In the genomic region with DNA sequence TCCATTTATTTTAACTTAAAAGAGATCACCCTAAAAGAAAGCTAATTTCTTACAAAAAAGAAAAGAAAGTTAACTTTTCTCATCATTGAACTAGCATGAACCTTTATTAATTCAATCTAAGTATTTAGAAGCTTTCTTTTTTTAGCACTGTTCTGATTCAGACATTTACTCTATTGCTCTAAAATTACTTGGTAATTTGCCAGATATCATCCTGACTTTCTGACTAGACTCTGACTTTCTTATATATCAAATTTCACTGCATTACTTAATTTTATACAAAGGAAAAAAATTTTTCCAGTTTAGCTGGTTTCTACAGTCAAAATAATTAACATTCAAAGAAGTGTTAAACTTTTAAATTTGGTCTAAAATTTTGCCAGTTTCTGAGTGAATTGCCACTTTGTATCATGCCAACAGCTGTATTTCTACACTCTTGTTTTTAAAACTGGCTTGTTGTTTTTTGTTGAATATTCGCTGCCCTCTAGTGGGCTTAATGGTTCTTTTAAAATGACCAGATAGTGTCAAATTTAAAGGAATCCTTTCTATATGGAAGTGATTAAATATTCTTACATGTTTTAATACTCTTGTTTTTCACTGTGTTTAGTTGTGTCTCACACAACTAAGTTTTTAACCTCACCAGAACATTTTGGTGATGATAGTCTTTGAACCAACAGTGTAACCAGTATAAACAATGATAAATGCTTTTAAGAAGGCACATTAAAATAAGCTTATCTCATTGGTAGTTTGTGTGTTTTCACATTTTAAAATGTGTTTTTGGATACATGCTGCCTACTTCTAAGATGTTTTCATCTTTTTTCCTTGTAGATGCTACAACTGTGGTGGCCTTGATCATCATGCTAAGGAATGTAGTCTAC, we compare ENCODE assay signal across 8 cellular contexts.
DNase-seq lines count a peak whose midpoint lies in the region; ATAC-seq and TF ChIP-seq lines count a peak whose summit lies in the region.

No MANE protein-coding gene starts in this region.

- peak; percentile 48 for DNase-seq in Ammon's horn (ENCODE audit: low spot score)
- DNase-seq in NCI-H524 (lab: John Stamatoyannopoulos, UW), result peak; percentile 31 to 69
- DNase-seq in dedifferentiated amniotic fluid mesenchymal stem cell (ENCODE audit: extremely low spot score), result peak; percentile 73
- DNase-seq in omental fat pad (ENCODE audit: low spot score), result no peak
- DNase-seq in cortex of kidney (lab: John Stamatoyannopoulos, UW), result no peak
- DNase-seq in iPS-NIHi11 (ENCODE audit: low spot score), result no peak
- DNase-seq in HEK293T (ENCODE audit: extremely low spot score), result no peak

- ATAC-seq in GM19463 (IDR thresholded peaks at IDR 0.05; ENCODE audit: unreplicated experiment) (peak; percentile 48), omental fat pad (ENCODE audit: low FRiP score) (peak; percentile 71)

- POLR2A ChIA-PET in HEK293T (lab: Yijun Ruan, JAX), result interaction anchor here (1.4 to 1.6 kb wide), 2 partner anchors 120 to 121 kb away, joined by 3 to 4 read pairs; no protein-coding TSS in a partner anchor

- CTCF ChIA-PET in HEK293T (lab: Yijun Ruan, JAX), result interaction anchor here (0.5 to 1.6 kb wide), 9 partner anchors 10 to 1906 kb away, joined by 3 to 6 read pairs (median 3); no protein-coding TSS in a partner anchor

- TF ChIP-seq CTCF in omental fat pad (IDR thresholded peaks at IDR 0.05), result no peak

TF ChIP-seq in HEK293T, 16 proteins besides CTCF, POLR2A, EP300 and RAD21:
- TF ChIP-seq L3MBTL2 (conservative IDR thresholded peaks at IDR 0.05), result no peak
- no peak for TF ChIP-seq FOXA1 (IDR thresholded peaks at IDR 0.05)
- no peak for TF ChIP-seq FOXM1 (IDR thresholded peaks at IDR 0.05; ENCODE audit: borderline replicate concordance)
- TF ChIP-seq ZNF384 (IDR thresholded peaks at IDR 0.05), result no peak
- TF ChIP-seq SUZ12 (IDR thresholded peaks at IDR 0.05), result no peak
- TF ChIP-seq LEF1 (IDR thresholded peaks at IDR 0.05; ENCODE audit: borderline replicate concordance), result no peak
- no peak for TF ChIP-seq TARDBP (IDR thresholded peaks at IDR 0.05)
- no peak for TF ChIP-seq CTBP1 (IDR thresholded peaks at IDR 0.05; ENCODE audit: borderline replicate concordance)
- TF ChIP-seq SP1 (IDR thresholded peaks at IDR 0.05), result no peak
- no peak for TF ChIP-seq FOXK2 (IDR thresholded peaks at IDR 0.05)
- TF ChIP-seq ELF4 (IDR thresholded peaks at IDR 0.05), result no peak
- TF ChIP-seq BHLHE40 (IDR thresholded peaks at IDR 0.05; ENCODE audit: borderline replicate concordance), result no peak
TF ChIP-seq in HEK293T: peak in this region for 0.

Comparison
In these comparisons a context has a peak if more than half of its experiments do, and no peak if none do; other contexts are left out.
1. DNase-seq: peak in Ammon's horn (single experiment), NCI-H524 (2 of 2) and dedifferentiated amniotic fluid mesenchymal stem cell (single experiment); none in omental fat pad (single experiment), cortex of kidney (single experiment), iPS-NIHi11 (single experiment) and HEK293T (single experiment).